8 cellular contexts compared by ENCODE assay signal in genomic region chr11:74739546-74740270, GRCh38. TPM values are rescaled to one million over a fixed set of nuclear protein-coding genes. Genes with fewer than 3 reads are reported as not detected.
DNase-seq lines count a peak whose midpoint lies in the region; ATAC-seq and TF ChIP-seq lines count a peak whose summit lies in the region.

No MANE protein-coding gene starts in this region.

- DNase-seq in DMS79 treated with DMSO at 0.1 percent for 48 hours (lab: John Stamatoyannopoulos, UW) (peak; percentile 38), HL-60 (ENCODE audit: low read depth in 1 of 2, low spot score in 1 of 2) (peak; percentile 38 to 40), RKO (ENCODE audit: low spot score) (peak; percentile 75), ascending aorta (ENCODE audit: low spot score in 2 of 2) (no peak), right cardiac atrium (peak; percentile 39 to 78 (median 68)), smooth muscle cell (lab: John Stamatoyannopoulos, UW; ENCODE audit: unreplicated experiment) (no peak), NCI-H774 (lab: John Stamatoyannopoulos, UW) (no peak)

- no peaks in the 10 kb centered on the region for H3K79me2 ChIP-seq in smooth muscle cell (ENCODE audit: low read depth)

- intact Hi-C loops in ascending aorta (cut with DNase I): loop anchor here (1.0 to 10.0 kb wide), 2 partner anchors 286 to 485 kb away; no protein-coding TSS in a partner anchor
- intact Hi-C loops in right cardiac atrium (cut with DNase I): loop anchor here in 2 of 4 donors (10.0 kb wide), 2 partner anchors 105 to 245 kb away; partner anchors contain the start of gene LIPT2 (in 1 of the 2)

- no peak overlapping the region for H3K4me2 ChIP-seq in smooth muscle cell

- H3K27me3 ChIP-seq in HL-60 (ENCODE audit: insufficient read depth, poor library complexity, severe bottlenecking) (peaks cover 6% of the 10 kb centered on the region), ascending aorta (no peaks in the 10 kb centered on the region), right cardiac atrium (ENCODE audit: control insufficient read depth, insufficient read depth) (no peaks in the 10 kb centered on the region), smooth muscle cell (ENCODE audit: low read depth) (peaks cover 5% of the 10 kb centered on the region)

- H3K4me3 ChIP-seq in HL-60 (replicated peaks; ENCODE audit: insufficient read depth, low read length) (no peak overlapping the region), ascending aorta (no peak overlapping the region), right cardiac atrium (ENCODE audit: low read length) (no peak overlapping the region), smooth muscle cell (no peak overlapping the region)

- no peak overlapping the region for H2AFZ ChIP-seq in smooth muscle cell (ENCODE audit: low read depth)

- H3K9me3 ChIP-seq in ascending aorta (no peaks in the 10 kb centered on the region), right cardiac atrium (ENCODE audit: control insufficient read depth, low read length) (no peaks in the 10 kb centered on the region), smooth muscle cell (replicated peaks; ENCODE audit: low read depth) (no peaks in the 10 kb centered on the region)

- ATAC-seq in right cardiac atrium (peak; percentile 88 to 90), HG03432 (IDR thresholded peaks at IDR 0.05; ENCODE audit: unreplicated experiment) (no peak)

- H3K9ac ChIP-seq in smooth muscle cell (ENCODE audit: low read depth): no peak overlapping the region

- H3K4me1 ChIP-seq in ascending aorta (no peaks in the 10 kb centered on the region), right cardiac atrium (ENCODE audit: control insufficient read depth, insufficient read depth, low read length) (no peaks in the 10 kb centered on the region), smooth muscle cell (ENCODE audit: low read depth) (no peaks in the 10 kb centered on the region)

- H3K27ac ChIP-seq in HL-60 (replicated peaks) (no peak overlapping the region), ascending aorta (no peak overlapping the region), right cardiac atrium (ENCODE audit: low read length) (no peak overlapping the region), smooth muscle cell (ENCODE audit: low read depth) (no peak overlapping the region)

- H4K20me1 ChIP-seq in smooth muscle cell (ENCODE audit: low read depth): no peaks in the 10 kb centered on the region

- TF ChIP-seq CTCF in HL-60 (IDR thresholded peaks at IDR 0.05; ENCODE audit: insufficient read depth, low read length) (peak; percentile 79), ascending aorta (IDR thresholded peaks at IDR 0.05) (peak; percentile 73 to 91 (median 86)), smooth muscle cell (IDR thresholded peaks at IDR 0.05; ENCODE audit: borderline replicate concordance, insufficient read depth, poor library complexity, severe bottlenecking) (peak; percentile 85)

- no peaks in the 10 kb centered on the region for H3F3A ChIP-seq in smooth muscle cell (ENCODE audit: low read depth)

- WGBS in right cardiac atrium: 25% methylated on average over 8 of the region's 8 CpGs
- 34% methylated on average over 8 of the region's 8 CpGs for WGBS in smooth muscle cell (ENCODE audit: low lambda C conversion rate)

- H3K36me3 ChIP-seq in ascending aorta (no peaks in the 10 kb centered on the region), smooth muscle cell (ENCODE audit: low read depth) (no peaks in the 10 kb centered on the region)

RNA-seq across cellular contexts. Expression of gene CHRDL2, which starts 8.5 kb away (rescaled TPM):
- total RNA-seq in ascending aorta (not detected), right cardiac atrium (10 to 100 TPM in 1 of 4 donors, 1 to 10 TPM in 3; 2.7 to 11.8 (median 3.2) TPM), smooth muscle cell (7.3 and 13.8 TPM in 2 replicates)
- polyA plus RNA-seq in right cardiac atrium (0.97 TPM), smooth muscle cell (71.4 and 98.6 TPM in 2 replicates)

RNA-seq across cellular contexts. Expression of gene RNF169, which starts 8.9 kb away (rescaled TPM):
- 19.5 TPM for total RNA-seq in ascending aorta
- total RNA-seq in right cardiac atrium: 10 to 100 TPM in 3 of 4 donors, 1 to 10 TPM in 1; 9.9 to 11.6 (median 10.8) TPM
- 2.5 TPM for polyA plus RNA-seq in right cardiac atrium
- 13.6 and 17.6 TPM in 2 replicates for total RNA-seq in smooth muscle cell
- 2.2 and 3.2 TPM in 2 replicates for polyA plus RNA-seq in smooth muscle cell

Comparison
In these comparisons a context has a peak if more than half of its experiments do, and no peak if none do; other contexts are left out.
1. DNase-seq: peak in DMS79 treated with DMSO at 0.1 percent for 48 hours (single experiment), HL-60 (2 of 2), RKO (single experiment) and right cardiac atrium (3 of 3); none in ascending aorta (0 of 2), smooth muscle cell (single experiment) and NCI-H774 (single experiment).
2. Peak in every context shown above with its lines, with median percentiles within 50 percentile points of each other: CTCF ChIP-seq.